ENCODE assay signal across 8 cellular contexts in the genomic region with DNA sequence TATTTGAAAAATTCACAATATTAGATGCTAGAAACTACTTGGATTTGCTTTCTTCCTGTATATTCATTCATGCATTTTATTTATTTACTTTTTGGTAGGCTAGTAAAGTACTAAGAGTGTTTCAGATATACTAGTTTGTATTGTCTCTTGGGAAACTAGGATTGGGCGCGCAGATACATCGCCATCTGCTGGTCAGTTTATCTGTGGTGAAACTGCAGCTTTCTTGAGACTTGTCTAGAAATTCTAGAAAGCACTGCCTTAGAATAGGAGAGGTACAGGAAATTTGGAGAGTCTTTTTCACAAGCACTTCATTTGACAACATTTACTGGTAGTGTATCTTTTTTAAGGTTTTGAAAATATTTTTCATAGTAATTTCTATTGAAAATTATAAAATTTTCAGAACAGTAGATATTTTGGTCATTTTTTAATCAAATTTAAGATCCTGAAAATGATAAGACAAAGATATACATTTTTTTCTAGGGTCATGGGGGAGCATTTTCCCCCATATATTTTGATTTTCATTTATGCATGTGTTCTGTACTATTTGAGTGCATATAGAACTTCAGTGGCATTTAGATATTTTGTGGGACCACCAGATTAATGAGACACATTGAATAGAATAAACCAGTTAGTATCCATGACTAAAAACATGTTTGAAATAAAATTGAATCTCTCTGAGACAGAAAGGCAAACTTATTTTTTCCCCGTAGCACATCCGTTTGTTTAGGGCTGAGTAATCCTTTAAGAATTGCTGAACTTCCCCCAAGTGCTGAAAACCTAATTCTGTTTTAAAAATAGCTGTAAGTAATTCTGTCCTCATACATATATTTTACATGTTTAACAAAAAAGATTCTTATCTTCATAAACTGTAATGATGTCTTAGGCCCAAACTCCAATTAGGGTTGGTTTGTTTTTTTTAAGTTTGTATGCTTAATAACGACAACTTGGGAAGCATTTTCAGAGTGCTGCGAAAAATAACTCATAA. TPM values are rescaled to one million over a fixed set of nuclear protein-coding genes. Genes with fewer than 3 reads are reported as not detected.
DNase-seq lines count a peak whose midpoint lies in the region; ATAC-seq and TF ChIP-seq lines count a peak whose summit lies in the region.

No MANE protein-coding gene starts in this region.

- no peak overlapping the region for H3K4me3 ChIP-seq in lung

- no peaks in the 10 kb centered on the region for H3K9me3 ChIP-seq in lung (ENCODE audit: control insufficient read depth in 2 of 2, insufficient read depth in 1 of 2, low read length in 1 of 2)

- H3K27me3 ChIP-seq in lung (ENCODE audit: control insufficient read depth, insufficient read depth) = no peaks in the 10 kb centered on the region

- TF ChIP-seq CTCF in lung (IDR thresholded peaks at IDR 0.05; ENCODE audit: control extremely low read depth, extremely low read depth) = peak; percentile 78

- H3K4me1 ChIP-seq in lung (ENCODE audit: control insufficient read depth in 2 of 2, insufficient read depth in 2 of 2, low read length in 2 of 2) = no peaks in the 10 kb centered on the region

- H3K36me3 ChIP-seq in lung (ENCODE audit: control insufficient read depth in 2 of 2, insufficient read depth in 2 of 2, low read length in 2 of 2) = no peaks in the 10 kb centered on the region

- DNase-seq in EH (ENCODE audit: low read depth) (peak; percentile 85), NCI-H345 (lab: John Stamatoyannopoulos, UW) (peak; percentile 74), dermis microvascular lymphatic vessel endothelial cell (ENCODE audit: low read depth in 2 of 2) (peak; percentile 26 to 78), lung (ENCODE audit: low spot score) (peak; percentile 45)
- peak; percentile 32 for DNase-seq in activated CD4-positive, CD25-positive, alpha-beta regulatory T cell treated with anti-CD3 and anti-CD28 coated beads, Interleukin-2, amount 50 U/mL, for 72 hours
- peak; percentile 35 for DNase-seq in stimulated activated CD8-positive, alpha-beta memory T cell treated with anti-CD3 and anti-CD28 coated beads, Interleukin-15, amount 100 ng/mL, for 1 hour (ENCODE audit: low read depth)

- ATAC-seq in HG02938 (IDR thresholded peaks at IDR 0.05; ENCODE audit: unreplicated experiment) (peak; percentile 51), lung (ENCODE audit: insufficient read depth, low FRiP score) (no peak), HG02970 (IDR thresholded peaks at IDR 0.05; ENCODE audit: low FRiP score, unreplicated experiment) (no peak)

- 47 to 56% methylated on average over 7 of the region's 7 CpGs for WGBS in lung, 2 donors

- no peak overlapping the region for H3K27ac ChIP-seq in lung (ENCODE audit: low read depth in 1 of 2, low read length in 1 of 2)

RNA-seq across cellular contexts. Expression of a gene that starts 44.5 kb away (rescaled TPM):
- 13.7 and 14.9 TPM in 2 replicates for total RNA-seq in dermis microvascular lymphatic vessel endothelial cell
- total RNA-seq in lung = 10 to 100 TPM; 21.8 to 62.4 TPM
- polyA plus RNA-seq in lung = 10 to 100 TPM in 1 of 2 donors, 1 to 10 TPM in 1; 10.0 to 28.2 TPM

RNA-seq across cellular contexts. Expression of a gene that starts 44.7 kb away (rescaled TPM):
- 4.7 and 5.6 TPM in 2 replicates for total RNA-seq in dermis microvascular lymphatic vessel endothelial cell
- total RNA-seq in lung = 10 to 100 TPM; 10.7 to 14.7 TPM
- 1 to 10 TPM; 3.4 to 5.2 TPM for polyA plus RNA-seq in lung

Comparison
In these comparisons a context has a peak if more than half of its experiments do, and no peak if none do; other contexts are left out.
1. DNase-seq: peak in every context shown above with its lines; median percentile 85 in EH; 74 in NCI-H345; 52 in dermis microvascular lymphatic vessel endothelial cell; 45 in lung; 35 in stimulated activated CD8-positive, alpha-beta memory T cell treated with anti-CD3 and anti-CD28 coated beads, Interleukin-15, amount 100 ng/mL, for 1 hour; 32 in activated CD4-positive, CD25-positive, alpha-beta regulatory T cell treated with anti-CD3 and anti-CD28 coated beads, Interleukin-2, amount 50 U/mL, for 72 hours.